3 cellular contexts compared by ENCODE assay signal in the genomic region with DNA sequence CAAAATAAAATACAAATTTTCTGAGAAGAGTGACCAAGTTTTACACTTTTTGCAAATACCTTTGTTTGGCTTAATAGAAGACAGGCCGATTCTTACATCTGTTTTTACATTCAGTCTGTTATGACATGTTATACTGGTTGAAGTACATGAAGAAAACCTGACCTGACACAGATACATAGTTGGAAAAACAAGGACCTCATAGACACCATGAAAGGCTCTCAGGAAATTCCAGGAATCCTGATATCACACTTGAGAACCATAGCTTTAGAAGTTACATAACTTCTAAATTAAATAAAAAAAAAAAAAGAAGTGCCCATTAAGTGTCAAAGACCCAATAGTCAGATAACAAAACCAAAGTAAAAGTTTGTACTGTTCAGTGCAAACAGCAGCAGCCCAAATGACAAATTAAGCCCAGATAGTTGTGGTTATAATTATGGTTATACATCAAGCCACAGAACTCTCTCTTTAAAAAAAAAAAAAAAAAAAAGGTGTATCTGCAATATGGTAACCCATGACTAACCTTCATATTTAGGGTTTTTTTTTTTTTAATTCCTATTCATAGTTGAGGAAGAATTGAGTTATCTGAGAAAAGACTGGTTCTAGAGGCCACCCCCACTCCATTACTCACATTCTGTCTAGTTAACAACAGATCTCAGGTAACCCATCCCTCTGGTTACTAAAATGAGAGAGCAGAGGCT.
TF ChIP-seq lines count a peak whose summit lies in the region.

No MANE protein-coding gene starts in this region.

TF ChIP-seq in SK-N-SH treated with all-trans-retinoic acid at 6 μM for 48 hours, 23 proteins besides CTCF, POLR2A, EP300 and RAD21 (continued from another document):
- TF ChIP-seq, protein P1, sequence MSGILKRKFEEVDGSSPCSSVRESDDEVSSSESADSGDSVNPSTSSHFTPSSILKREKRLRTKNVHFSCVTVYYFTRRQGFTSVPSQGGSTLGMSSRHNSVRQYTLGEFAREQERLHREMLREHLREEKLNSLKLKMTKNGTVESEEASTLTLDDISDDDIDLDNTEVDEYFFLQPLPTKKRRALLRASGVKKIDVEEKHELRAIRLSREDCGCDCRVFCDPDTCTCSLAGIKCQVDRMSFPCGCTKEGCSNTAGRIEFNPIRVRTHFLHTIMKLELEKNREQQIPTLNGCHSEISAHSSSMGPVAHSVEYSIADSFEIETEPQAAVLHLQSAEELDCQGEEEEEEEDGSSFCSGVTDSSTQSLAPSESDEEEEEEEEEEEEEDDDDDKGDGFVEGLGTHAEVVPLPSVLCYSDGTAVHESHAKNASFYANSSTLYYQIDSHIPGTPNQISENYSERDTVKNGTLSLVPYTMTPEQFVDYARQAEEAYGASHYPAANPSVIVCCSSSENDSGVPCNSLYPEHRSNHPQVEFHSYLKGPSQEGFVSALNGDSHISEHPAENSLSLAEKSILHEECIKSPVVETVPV (CRISPR knock-in tag; IDR thresholded peaks at IDR 0.05): no peak
- TF ChIP-seq, protein P2, sequence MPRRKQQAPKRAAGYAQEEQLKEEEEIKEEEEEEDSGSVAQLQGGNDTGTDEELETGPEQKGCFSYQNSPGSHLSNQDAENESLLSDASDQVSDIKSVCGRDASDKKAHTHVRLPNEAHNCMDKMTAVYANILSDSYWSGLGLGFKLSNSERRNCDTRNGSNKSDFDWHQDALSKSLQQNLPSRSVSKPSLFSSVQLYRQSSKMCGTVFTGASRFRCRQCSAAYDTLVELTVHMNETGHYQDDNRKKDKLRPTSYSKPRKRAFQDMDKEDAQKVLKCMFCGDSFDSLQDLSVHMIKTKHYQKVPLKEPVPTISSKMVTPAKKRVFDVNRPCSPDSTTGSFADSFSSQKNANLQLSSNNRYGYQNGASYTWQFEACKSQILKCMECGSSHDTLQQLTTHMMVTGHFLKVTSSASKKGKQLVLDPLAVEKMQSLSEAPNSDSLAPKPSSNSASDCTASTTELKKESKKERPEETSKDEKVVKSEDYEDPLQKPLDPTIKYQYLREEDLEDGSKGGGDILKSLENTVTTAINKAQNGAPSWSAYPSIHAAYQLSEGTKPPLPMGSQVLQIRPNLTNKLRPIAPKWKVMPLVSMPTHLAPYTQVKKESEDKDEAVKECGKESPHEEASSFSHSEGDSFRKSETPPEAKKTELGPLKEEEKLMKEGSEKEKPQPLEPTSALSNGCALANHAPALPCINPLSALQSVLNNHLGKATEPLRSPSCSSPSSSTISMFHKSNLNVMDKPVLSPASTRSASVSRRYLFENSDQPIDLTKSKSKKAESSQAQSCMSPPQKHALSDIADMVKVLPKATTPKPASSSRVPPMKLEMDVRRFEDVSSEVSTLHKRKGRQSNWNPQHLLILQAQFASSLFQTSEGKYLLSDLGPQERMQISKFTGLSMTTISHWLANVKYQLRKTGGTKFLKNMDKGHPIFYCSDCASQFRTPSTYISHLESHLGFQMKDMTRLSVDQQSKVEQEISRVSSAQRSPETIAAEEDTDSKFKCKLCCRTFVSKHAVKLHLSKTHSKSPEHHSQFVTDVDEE (CRISPR knock-in tag; IDR thresholded peaks at IDR 0.05): no peak

TF ChIP-seq in SK-N-SH, 30 proteins besides CTCF, POLR2A, EP300 and RAD21 (continued from another document):
- TF ChIP-seq, protein P3, sequence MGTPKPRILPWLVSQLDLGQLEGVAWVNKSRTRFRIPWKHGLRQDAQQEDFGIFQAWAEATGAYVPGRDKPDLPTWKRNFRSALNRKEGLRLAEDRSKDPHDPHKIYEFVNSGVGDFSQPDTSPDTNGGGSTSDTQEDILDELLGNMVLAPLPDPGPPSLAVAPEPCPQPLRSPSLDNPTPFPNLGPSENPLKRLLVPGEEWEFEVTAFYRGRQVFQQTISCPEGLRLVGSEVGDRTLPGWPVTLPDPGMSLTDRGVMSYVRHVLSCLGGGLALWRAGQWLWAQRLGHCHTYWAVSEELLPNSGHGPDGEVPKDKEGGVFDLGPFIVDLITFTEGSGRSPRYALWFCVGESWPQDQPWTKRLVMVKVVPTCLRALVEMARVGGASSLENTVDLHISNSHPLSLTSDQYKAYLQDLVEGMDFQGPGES (IDR thresholded peaks at IDR 0.05; ENCODE audit: low read depth, low read length): no peak
- no peak for TF ChIP-seq SIN3A (IDR thresholded peaks at IDR 0.05; ENCODE audit: borderline replicate concordance, low read depth, low read length)

TF ChIP-seq in GM23338, 12 proteins besides CTCF, POLR2A, EP300 and RAD21 (continued from another document):
- TF ChIP-seq, protein P4, sequence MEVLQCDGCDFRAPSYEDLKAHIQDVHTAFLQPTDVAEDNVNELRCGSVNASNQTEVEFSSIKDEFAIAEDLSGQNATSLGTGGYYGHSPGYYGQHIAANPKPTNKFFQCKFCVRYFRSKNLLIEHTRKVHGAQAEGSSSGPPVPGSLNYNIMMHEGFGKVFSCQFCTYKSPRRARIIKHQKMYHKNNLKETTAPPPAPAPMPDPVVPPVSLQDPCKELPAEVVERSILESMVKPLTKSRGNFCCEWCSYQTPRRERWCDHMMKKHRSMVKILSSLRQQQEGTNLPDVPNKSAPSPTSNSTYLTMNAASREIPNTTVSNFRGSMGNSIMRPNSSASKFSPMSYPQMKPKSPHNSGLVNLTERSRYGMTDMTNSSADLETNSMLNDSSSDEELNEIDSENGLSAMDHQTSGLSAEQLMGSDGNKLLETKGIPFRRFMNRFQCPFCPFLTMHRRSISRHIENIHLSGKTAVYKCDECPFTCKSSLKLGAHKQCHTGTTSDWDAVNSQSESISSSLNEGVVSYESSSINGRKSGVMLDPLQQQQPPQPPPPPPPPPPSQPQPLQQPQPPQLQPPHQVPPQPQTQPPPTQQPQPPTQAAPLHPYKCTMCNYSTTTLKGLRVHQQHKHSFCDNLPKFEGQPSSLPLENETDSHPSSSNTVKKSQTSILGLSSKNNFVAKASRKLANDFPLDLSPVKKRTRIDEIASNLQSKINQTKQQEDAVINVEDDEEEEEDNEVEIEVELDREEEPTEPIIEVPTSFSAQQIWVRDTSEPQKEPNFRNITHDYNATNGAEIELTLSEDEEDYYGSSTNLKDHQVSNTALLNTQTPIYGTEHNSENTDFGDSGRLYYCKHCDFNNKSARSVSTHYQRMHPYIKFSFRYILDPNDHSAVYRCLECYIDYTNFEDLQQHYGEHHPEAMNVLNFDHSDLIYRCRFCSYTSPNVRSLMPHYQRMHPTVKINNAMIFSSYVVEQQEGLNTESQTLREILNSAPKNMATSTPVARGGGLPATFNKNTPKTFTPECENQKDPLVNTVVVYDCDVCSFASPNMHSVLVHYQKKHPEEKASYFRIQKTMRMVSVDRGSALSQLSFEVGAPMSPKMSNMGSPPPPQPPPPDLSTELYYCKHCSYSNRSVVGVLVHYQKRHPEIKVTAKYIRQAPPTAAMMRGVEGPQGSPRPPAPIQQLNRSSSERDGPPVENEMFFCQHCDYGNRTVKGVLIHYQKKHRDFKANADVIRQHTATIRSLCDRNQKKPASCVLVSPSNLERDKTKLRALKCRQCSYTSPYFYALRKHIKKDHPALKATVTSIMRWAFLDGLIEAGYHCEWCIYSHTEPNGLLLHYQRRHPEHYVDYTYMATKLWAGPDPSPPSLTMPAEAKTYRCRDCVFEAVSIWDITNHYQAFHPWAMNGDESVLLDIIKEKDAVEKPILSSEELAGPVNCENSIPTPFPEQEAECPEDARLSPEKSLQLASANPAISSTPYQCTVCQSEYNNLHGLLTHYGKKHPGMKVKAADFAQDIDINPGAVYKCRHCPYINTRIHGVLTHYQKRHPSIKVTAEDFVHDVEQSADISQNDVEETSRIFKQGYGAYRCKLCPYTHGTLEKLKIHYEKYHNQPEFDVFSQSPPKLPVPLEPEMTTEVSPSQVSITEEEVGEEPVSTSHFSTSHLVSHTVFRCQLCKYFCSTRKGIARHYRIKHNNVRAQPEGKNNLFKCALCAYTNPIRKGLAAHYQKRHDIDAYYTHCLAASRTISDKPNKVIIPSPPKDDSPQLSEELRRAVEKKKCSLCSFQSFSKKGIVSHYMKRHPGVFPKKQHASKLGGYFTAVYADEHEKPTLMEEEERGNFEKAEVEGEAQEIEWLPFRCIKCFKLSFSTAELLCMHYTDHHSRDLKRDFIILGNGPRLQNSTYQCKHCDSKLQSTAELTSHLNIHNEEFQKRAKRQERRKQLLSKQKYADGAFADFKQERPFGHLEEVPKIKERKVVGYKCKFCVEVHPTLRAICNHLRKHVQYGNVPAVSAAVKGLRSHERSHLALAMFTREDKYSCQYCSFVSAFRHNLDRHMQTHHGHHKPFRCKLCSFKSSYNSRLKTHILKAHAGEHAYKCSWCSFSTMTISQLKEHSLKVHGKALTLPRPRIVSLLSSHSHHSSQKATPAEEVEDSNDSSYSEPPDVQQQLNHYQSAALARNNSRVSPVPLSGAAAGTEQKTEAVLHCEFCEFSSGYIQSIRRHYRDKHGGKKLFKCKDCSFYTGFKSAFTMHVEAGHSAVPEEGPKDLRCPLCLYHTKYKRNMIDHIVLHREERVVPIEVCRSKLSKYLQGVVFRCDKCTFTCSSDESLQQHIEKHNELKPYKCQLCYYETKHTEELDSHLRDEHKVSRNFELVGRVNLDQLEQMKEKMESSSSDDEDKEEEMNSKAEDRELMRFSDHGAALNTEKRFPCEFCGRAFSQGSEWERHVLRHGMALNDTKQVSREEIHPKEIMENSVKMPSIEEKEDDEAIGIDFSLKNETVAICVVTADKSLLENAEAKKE (CRISPR knock-in tag; IDR thresholded peaks at IDR 0.05): no peak
- no peak for TF ChIP-seq ZNF331 (CRISPR knock-in tag; IDR thresholded peaks at IDR 0.05; ENCODE audit: low read depth)
- TF ChIP-seq JUNB (IDR thresholded peaks at IDR 0.05; ENCODE audit: unreplicated experiment): no peak
- TF ChIP-seq EZH2phosphoT487 (IDR thresholded peaks at IDR 0.05; ENCODE audit: unreplicated experiment): no peak
- TF ChIP-seq ZNF114 (CRISPR knock-in tag; IDR thresholded peaks at IDR 0.05): no peak
- TF ChIP-seq NANOG (IDR thresholded peaks at IDR 0.05; ENCODE audit: borderline replicate concordance): no peak
- TF ChIP-seq EZH2 (IDR thresholded peaks at IDR 0.05; ENCODE audit: low read depth, unreplicated experiment): no peak
- TF ChIP-seq, protein P5, sequence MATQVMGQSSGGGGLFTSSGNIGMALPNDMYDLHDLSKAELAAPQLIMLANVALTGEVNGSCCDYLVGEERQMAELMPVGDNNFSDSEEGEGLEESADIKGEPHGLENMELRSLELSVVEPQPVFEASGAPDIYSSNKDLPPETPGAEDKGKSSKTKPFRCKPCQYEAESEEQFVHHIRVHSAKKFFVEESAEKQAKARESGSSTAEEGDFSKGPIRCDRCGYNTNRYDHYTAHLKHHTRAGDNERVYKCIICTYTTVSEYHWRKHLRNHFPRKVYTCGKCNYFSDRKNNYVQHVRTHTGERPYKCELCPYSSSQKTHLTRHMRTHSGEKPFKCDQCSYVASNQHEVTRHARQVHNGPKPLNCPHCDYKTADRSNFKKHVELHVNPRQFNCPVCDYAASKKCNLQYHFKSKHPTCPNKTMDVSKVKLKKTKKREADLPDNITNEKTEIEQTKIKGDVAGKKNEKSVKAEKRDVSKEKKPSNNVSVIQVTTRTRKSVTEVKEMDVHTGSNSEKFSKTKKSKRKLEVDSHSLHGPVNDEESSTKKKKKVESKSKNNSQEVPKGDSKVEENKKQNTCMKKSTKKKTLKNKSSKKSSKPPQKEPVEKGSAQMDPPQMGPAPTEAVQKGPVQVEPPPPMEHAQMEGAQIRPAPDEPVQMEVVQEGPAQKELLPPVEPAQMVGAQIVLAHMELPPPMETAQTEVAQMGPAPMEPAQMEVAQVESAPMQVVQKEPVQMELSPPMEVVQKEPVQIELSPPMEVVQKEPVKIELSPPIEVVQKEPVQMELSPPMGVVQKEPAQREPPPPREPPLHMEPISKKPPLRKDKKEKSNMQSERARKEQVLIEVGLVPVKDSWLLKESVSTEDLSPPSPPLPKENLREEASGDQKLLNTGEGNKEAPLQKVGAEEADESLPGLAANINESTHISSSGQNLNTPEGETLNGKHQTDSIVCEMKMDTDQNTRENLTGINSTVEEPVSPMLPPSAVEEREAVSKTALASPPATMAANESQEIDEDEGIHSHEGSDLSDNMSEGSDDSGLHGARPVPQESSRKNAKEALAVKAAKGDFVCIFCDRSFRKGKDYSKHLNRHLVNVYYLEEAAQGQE (IDR thresholded peaks at IDR 0.05; ENCODE audit: unreplicated experiment): no peak
- TF ChIP-seq, protein P6, sequence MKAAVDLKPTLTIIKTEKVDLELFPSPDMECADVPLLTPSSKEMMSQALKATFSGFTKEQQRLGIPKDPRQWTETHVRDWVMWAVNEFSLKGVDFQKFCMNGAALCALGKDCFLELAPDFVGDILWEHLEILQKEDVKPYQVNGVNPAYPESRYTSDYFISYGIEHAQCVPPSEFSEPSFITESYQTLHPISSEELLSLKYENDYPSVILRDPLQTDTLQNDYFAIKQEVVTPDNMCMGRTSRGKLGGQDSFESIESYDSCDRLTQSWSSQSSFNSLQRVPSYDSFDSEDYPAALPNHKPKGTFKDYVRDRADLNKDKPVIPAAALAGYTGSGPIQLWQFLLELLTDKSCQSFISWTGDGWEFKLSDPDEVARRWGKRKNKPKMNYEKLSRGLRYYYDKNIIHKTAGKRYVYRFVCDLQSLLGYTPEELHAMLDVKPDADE (IDR thresholded peaks at IDR 0.05): no peak
TF ChIP-seq in GM23338: peak in this region for 0.
